Comparison of ENCODE assay signal across 28 cellular contexts in genomic region chr7:5708271-5708670, GRCh38.
DNase-seq lines count a peak whose midpoint lies in the region; ATAC-seq lines count a peak whose summit lies in the region.
"Had no signal": no experiment of that assay in that cellular context is flagged by ENCODE, and none has a peak within 500 bp of the region (broad histone marks: within the 10 kb centered on the region; RNA-seq: fewer than 3 reads in every experiment).

No MANE protein-coding gene starts in this region.

- no peak for DNase-seq in activated naive CD4-positive, alpha-beta T cell treated with anti-CD3 and anti-CD28 coated beads for 36 hours
- no peak for DNase-seq in activated naive CD4-positive, alpha-beta T cell (lab: John Stamatoyannopoulos, UW)
- no peak for DNase-seq in activated naive CD8-positive, alpha-beta T cell treated with anti-CD3 and anti-CD28 coated beads, Interleukin-2, amount 50 U/mL, for 24 hours
- DNase-seq in C1 segment of cervical spinal cord (lab: John Stamatoyannopoulos, UW) = no peak
- DNase-seq in head of caudate nucleus = no peak
- DNase-seq: activated CD4-positive, alpha-beta T cell treated with anti-CD3 and anti-CD28 coated beads for 4 hours; dermis blood vessel endothelial cell; DMS153; islet precursor cell; Karpas-422; left lung; NCI-H1417 treated with DMSO at 0.1 percent for 48 hours; NCI-H2081; nephron progenitor cell; ovary; Right ventricle myocardium superior; trophoblast cell had no signal

- peaks cover 25 to 29% of the 10 kb centered on the region in 2 donors for H3K36me3 ChIP-seq in stomach smooth muscle (ENCODE audit: control insufficient read depth in 2 of 2, insufficient read depth in 2 of 2, low read length in 2 of 2)
- H3K36me3 ChIP-seq: ovary had no signal

- no peaks in the 10 kb centered on the region for H3K27me3 Mint-ChIP-seq in activated naive CD4-positive, alpha-beta T cell treated with anti-CD3 and anti-CD28 coated beads for 36 hours (ENCODE audit: low read depth)
- no peaks in the 10 kb centered on the region for H3K27me3 Mint-ChIP-seq in activated naive CD8-positive, alpha-beta T cell treated with anti-CD3 and anti-CD28 coated beads, Interleukin-2, amount 50 U/mL, for 24 hours
- H3K27me3 Mint-ChIP-seq: memory B cell had no signal

- no peak overlapping the region for H3K4me3 ChIP-seq in stomach smooth muscle (ENCODE audit: low read length in 2 of 2)
- H3K4me3 ChIP-seq: left lung, ovary, skin epidermis had no signal

- no peaks in the 10 kb centered on the region for H3K27me3 ChIP-seq in stomach smooth muscle (ENCODE audit: control insufficient read depth in 1 of 2, insufficient read depth in 2 of 2, low read length in 2 of 2)
- H3K27me3 ChIP-seq: left lung, ovary had no signal

- H3K4me1 ChIP-seq in stomach smooth muscle (ENCODE audit: control insufficient read depth, insufficient read depth, low read length) = peaks cover 27% of the 10 kb centered on the region

- CTCF ChIA-PET in activated naive CD4-positive, alpha-beta T cell treated with anti-CD3 and anti-CD28 coated beads for 36 hours (lab: Charles Lee) = interaction anchor here (0.7 kb wide), 1 partner anchor 14 kb away, joined by 4 read pairs; no protein-coding TSS in a partner anchor

- ATAC-seq in HG02973 (IDR thresholded peaks at IDR 0.05; ENCODE audit: unreplicated experiment) = peak; percentile 54
- no peak for ATAC-seq in activated naive CD8-positive, alpha-beta T cell treated with anti-CD3 and anti-CD28 coated beads, Interleukin-2, amount 50 U/mL, for 24 hours
- no peak for ATAC-seq in HG03432 (IDR thresholded peaks at IDR 0.05; ENCODE audit: unreplicated experiment)
- ATAC-seq: esophagus mucosa, HCT116, HepG2, left lung, Panc1, SK-N-SH treated with all-trans-retinoic acid at 6 μM for 48 hours had no signal

- H3K9me3 Mint-ChIP-seq in activated naive CD4-positive, alpha-beta T cell treated with anti-CD3 and anti-CD28 coated beads for 36 hours = no peaks in the 10 kb centered on the region
- H3K9me3 Mint-ChIP-seq in activated naive CD8-positive, alpha-beta T cell treated with anti-CD3 and anti-CD28 coated beads, Interleukin-2, amount 50 U/mL, for 24 hours = no peaks in the 10 kb centered on the region
- H3K9me3 Mint-ChIP-seq: endodermal cell, memory B cell, nephron progenitor cell had no signal

- no peak overlapping the region for H3K4me3 Mint-ChIP-seq in activated naive CD4-positive, alpha-beta T cell treated with anti-CD3 and anti-CD28 coated beads for 36 hours
- H3K4me3 Mint-ChIP-seq in activated naive CD8-positive, alpha-beta T cell treated with anti-CD3 and anti-CD28 coated beads, Interleukin-2, amount 50 U/mL, for 24 hours = no peak overlapping the region
- H3K4me3 Mint-ChIP-seq: endodermal cell, memory B cell, nephron progenitor cell had no signal

- peaks cover 29% of the 10 kb centered on the region for H3K36me3 Mint-ChIP-seq in activated naive CD4-positive, alpha-beta T cell treated with anti-CD3 and anti-CD28 coated beads for 36 hours (ENCODE audit: low read depth)
- H3K36me3 Mint-ChIP-seq in activated naive CD8-positive, alpha-beta T cell treated with anti-CD3 and anti-CD28 coated beads, Interleukin-2, amount 50 U/mL, for 24 hours (ENCODE audit: low read depth) = peaks cover 57% of the 10 kb centered on the region

- peak overlapping the region; percentile 0 for H3K27ac Mint-ChIP-seq in activated naive CD4-positive, alpha-beta T cell treated with anti-CD3 and anti-CD28 coated beads for 36 hours
- H3K27ac Mint-ChIP-seq in activated naive CD8-positive, alpha-beta T cell treated with anti-CD3 and anti-CD28 coated beads, Interleukin-2, amount 50 U/mL, for 24 hours = peak overlapping the region; percentile 10
- H3K27ac Mint-ChIP-seq: endodermal cell, memory B cell had no signal

- intact Hi-C loops in activated naive CD4-positive, alpha-beta T cell treated with anti-CD3 and anti-CD28 coated beads for 36 hours (cut with micrococcal nuclease) = no loop called here
- intact Hi-C loops in head of caudate nucleus (cut with DNase I) = no loop called here

- H3K9ac ChIP-seq in stomach smooth muscle (ENCODE audit: low read length in 2 of 2) = no peak overlapping the region

- peaks cover 38% of the 10 kb centered on the region for H3K4me1 Mint-ChIP-seq in activated naive CD4-positive, alpha-beta T cell treated with anti-CD3 and anti-CD28 coated beads for 36 hours (ENCODE audit: low read depth)
- H3K4me1 Mint-ChIP-seq in activated naive CD8-positive, alpha-beta T cell treated with anti-CD3 and anti-CD28 coated beads, Interleukin-2, amount 50 U/mL, for 24 hours = peaks cover 44% of the 10 kb centered on the region

- H3K27ac ChIP-seq in stomach smooth muscle (ENCODE audit: low read length) = peak overlapping the region; percentile 83
- H3K27ac ChIP-seq: left lung, ovary had no signal

- H3K9me3 ChIP-seq in stomach smooth muscle (ENCODE audit: control insufficient read depth in 2 of 2, low read length in 2 of 2) = no peaks in the 10 kb centered on the region
- H3K9me3 ChIP-seq: left lung, ovary had no signal
